8 cellular contexts compared by ENCODE assay signal in genomic region chr12:93569301-93569655, GRCh38. TPM values are rescaled to one million over a fixed set of nuclear protein-coding genes. Genes with fewer than 3 reads are reported as not detected.
DNase-seq lines count a peak whose midpoint lies in the region; ATAC-seq, FAIRE-seq and TF ChIP-seq lines count a peak whose summit lies in the region.

No MANE protein-coding gene starts in this region.

- no peak overlapping the region for H3K9ac ChIP-seq in keratinocyte (ENCODE audit: control insufficient read depth, extremely low read depth, insufficient read depth, low read length)

- 14 to 16% methylated on average over 6 of the region's 6 CpGs for WGBS in thyroid gland, 2 donors

- peaks cover 22% of the 10 kb centered on the region for H3K4me1 Mint-ChIP-seq in activated T-cell treated with anti-CD3 and anti-CD28 coated beads, Interleukin-2, amount 50 U/mL, for 24 hours (ENCODE audit: low read depth)
- H3K4me1 Mint-ChIP-seq in activated CD8-positive, alpha-beta T cell treated with anti-CD3 and anti-CD28 coated beads for 36 hours (ENCODE audit: low read depth): peaks cover 25% of the 10 kb centered on the region

- peak overlapping the region; percentile 82 for H3K4me3 Mint-ChIP-seq in activated T-cell treated with anti-CD3 and anti-CD28 coated beads, Interleukin-2, amount 50 U/mL, for 24 hours
- peak overlapping the region; percentile 81 for H3K4me3 Mint-ChIP-seq in activated CD8-positive, alpha-beta T cell treated with anti-CD3 and anti-CD28 coated beads for 36 hours

- intact Hi-C loops in activated CD8-positive, alpha-beta T cell treated with anti-CD3 and anti-CD28 coated beads for 36 hours (cut with micrococcal nuclease): loop anchor here (1.0 to 10.0 kb wide), 2 partner anchors 416 to 533 kb away; no protein-coding TSS in a partner anchor
- intact Hi-C loops in thyroid gland (cut with DNase I): loop anchor here (5.0 to 10.0 kb wide), 3 partner anchors 64 to 533 kb away; no protein-coding TSS in a partner anchor

- no peak for FAIRE-seq in keratinocyte (lab: Jason Lieb, UNC)

- H3K27ac ChIP-seq in keratinocyte (ENCODE audit: control insufficient read depth, insufficient read depth, low read length) (no peak overlapping the region), thyroid gland (peak overlapping the region in 2 of 3 donors; percentile 95 to 97)

- H3K4me1 ChIP-seq in keratinocyte (ENCODE audit: control insufficient read depth, extremely low read depth, insufficient read depth, low read length) (peaks cover 16% of the 10 kb centered on the region), thyroid gland (peaks cover 0 to 3% of the 10 kb centered on the region in 2 donors)

- H2AFZ ChIP-seq in keratinocyte (ENCODE audit: control insufficient read depth, low read length): no peak overlapping the region

- CTCF ChIA-PET in activated CD8-positive, alpha-beta T cell treated with anti-CD3 and anti-CD28 coated beads for 36 hours (lab: Charles Lee): interaction anchor here (0.6 to 9.7 kb wide), 22 partner anchors 11 to 532 kb away, joined by 3 to 143 read pairs (median 4); partner anchors contain the start of gene CRADD

- H3K27me3 Mint-ChIP-seq in activated T-cell treated with anti-CD3 and anti-CD28 coated beads, Interleukin-2, amount 50 U/mL, for 24 hours: peaks cover 22% of the 10 kb centered on the region
- H3K27me3 Mint-ChIP-seq in activated CD8-positive, alpha-beta T cell treated with anti-CD3 and anti-CD28 coated beads for 36 hours: peaks cover 11% of the 10 kb centered on the region

- ATAC-seq in activated CD8-positive, alpha-beta T cell treated with anti-CD3 and anti-CD28 coated beads for 36 hours: peak; percentile 2
- ATAC-seq in HG03439 (IDR thresholded peaks at IDR 0.05; ENCODE audit: unreplicated experiment): no peak

- peaks cover 2% of the 10 kb centered on the region for H3K79me2 ChIP-seq in keratinocyte (ENCODE audit: control insufficient read depth, insufficient read depth, low read length)

- H3K4me2 ChIP-seq in keratinocyte (ENCODE audit: control insufficient read depth, extremely low read depth, insufficient read depth, low read depth, low read length): peak overlapping the region; percentile 99

- no peaks in the 10 kb centered on the region for H4K20me1 ChIP-seq in keratinocyte (ENCODE audit: control insufficient read depth, extremely low read depth, insufficient read depth, low read length)

- no peaks in the 10 kb centered on the region for H3K36me3 Mint-ChIP-seq in activated T-cell treated with anti-CD3 and anti-CD28 coated beads, Interleukin-2, amount 50 U/mL, for 24 hours (ENCODE audit: low read depth)
- peaks cover 20% of the 10 kb centered on the region for H3K36me3 Mint-ChIP-seq in activated CD8-positive, alpha-beta T cell treated with anti-CD3 and anti-CD28 coated beads for 36 hours (ENCODE audit: low read depth)

- POLR2A ChIA-PET in activated CD8-positive, alpha-beta T cell treated with anti-CD3 and anti-CD28 coated beads for 36 hours (lab: Charles Lee): interaction anchor here (0.8 to 4.1 kb wide), 6 partner anchors 12 to 539 kb away, joined by 3 to 18 read pairs (median 4); no protein-coding TSS in a partner anchor

- dilution Hi-C loops in keratinocyte (cut with MboI; ENCODE audit: extremely low pct_ligation_motif_present, low sequenced_read_pairs): no loop called here

- H3K27ac Mint-ChIP-seq in activated T-cell treated with anti-CD3 and anti-CD28 coated beads, Interleukin-2, amount 50 U/mL, for 24 hours: no peak overlapping the region
- peak overlapping the region; percentile 88 for H3K27ac Mint-ChIP-seq in activated CD8-positive, alpha-beta T cell treated with anti-CD3 and anti-CD28 coated beads for 36 hours

- H3K36me3 ChIP-seq in keratinocyte (ENCODE audit: control insufficient read depth in 2 of 2, extremely low read depth in 1 of 2, insufficient read depth in 2 of 2, low read length in 2 of 2) (no peaks in the 10 kb centered on the region), thyroid gland (peaks cover 0 to 6% of the 10 kb centered on the region in 2 donors)

- no peaks in the 10 kb centered on the region for H3K9me3 Mint-ChIP-seq in activated T-cell treated with anti-CD3 and anti-CD28 coated beads, Interleukin-2, amount 50 U/mL, for 24 hours
- no peaks in the 10 kb centered on the region for H3K9me3 Mint-ChIP-seq in activated CD8-positive, alpha-beta T cell treated with anti-CD3 and anti-CD28 coated beads for 36 hours

- no peak for TF ChIP-seq POLR2A in thyroid gland (IDR thresholded peaks at IDR 0.05)

- peak overlapping the region in 2 of 3 experiments; percentile 88 to 89 for H3K4me3 ChIP-seq in keratinocyte (ENCODE audit: control insufficient read depth in 2 of 3, extremely low read depth in 1 of 3, insufficient read depth in 2 of 3, low read depth in 1 of 3, low read length in 3 of 3)
- H3K4me3 ChIP-seq in thyroid gland (replicated peaks in 1 of 3): peak overlapping the region in 1 of 3 donors; percentile 58

- H3K9me3 ChIP-seq in keratinocyte (ENCODE audit: control insufficient read depth, low read depth, low read length) (no peaks in the 10 kb centered on the region), thyroid gland (no peaks in the 10 kb centered on the region)

- TF ChIP-seq CTCF in activated CD8-positive, alpha-beta T cell treated with anti-CD3 and anti-CD28 coated beads for 36 hours (IDR thresholded peaks at IDR 0.05): no peak
- TF ChIP-seq CTCF in keratinocyte (optimal IDR thresholded peaks at IDR 0.05 in 1 of 3, IDR thresholded peaks at IDR 0.05 in 1 of 3, conservative IDR thresholded peaks at IDR 0.05 in 1 of 3; ENCODE audit: extremely low read depth in 1 of 3, insufficient read depth in 2 of 3, low read length in 3 of 3): no peak
- no peak for TF ChIP-seq CTCF in thyroid gland (IDR thresholded peaks at IDR 0.05)

- H3K27me3 ChIP-seq in keratinocyte (ENCODE audit: control insufficient read depth, extremely low read depth, insufficient read depth, low read length) (peaks cover 15% of the 10 kb centered on the region), thyroid gland (no peaks in the 10 kb centered on the region)

- no peaks in the 10 kb centered on the region for H3K9me1 ChIP-seq in keratinocyte (ENCODE audit: control insufficient read depth, extremely low read depth, insufficient read depth, low read length)

- DNase-seq in activated T-cell treated with anti-CD3 and anti-CD28 coated beads, Interleukin-2, amount 50 U/mL, for 24 hours: no peak
- no peak for DNase-seq in activated T-cell treated with anti-CD3 and anti-CD28 coated beads, Interleukin-2, amount 50 U/mL, for 1 hour
- DNase-seq in activated CD8-positive, alpha-beta T cell treated with anti-CD3 and anti-CD28 coated beads for 36 hours: no peak
- DNase-seq in keratinocyte (ENCODE audit: low read depth, low spot score) (no peak), thyroid gland (no peak), NCI-H1417 treated with DMSO at 0.1 percent for 48 hours (lab: John Stamatoyannopoulos, UW) (no peak)
- no peak for DNase-seq in stimulated activated CD4-positive, alpha-beta T cell treated with anti-CD3 and anti-CD28 coated beads, Interleukin-2, amount 100 ng/mL, for 48 hours

RNA-seq across cellular contexts. Expression of gene SOCS2, which starts 3.2 kb away (rescaled TPM):
- 10 to 100 TPM; 40.5 to 40.8 TPM for total RNA-seq in activated CD8-positive, alpha-beta T cell treated with anti-CD3 and anti-CD28 coated beads for 36 hours
- 10.9 to 15.0 TPM (median 14.2 TPM) in 3 replicates for polyA plus RNA-seq in keratinocyte
- 3.3 TPM for polyA plus RNA-seq in keratinocyte (2011; ENCODE audit: low read depth)
- 13.5 and 20.6 TPM in 2 replicates for polyA plus RNA-seq in keratinocyte (2011; cell fraction: cytosol; rRNA removed)
- 12.8 and 15.4 TPM in 2 replicates for polyA plus RNA-seq in keratinocyte (2011; cell fraction: nucleus; rRNA removed)
- 6.9 and 10.3 TPM in 2 replicates for polyA plus RNA-seq in keratinocyte (2012; ENCODE audit: low replicate concordance)
- 3.1 to 7.7 TPM (median 5.6 TPM) in 3 replicates for polyA minus RNA-seq in keratinocyte
- polyA minus RNA-seq in keratinocyte (2011; cell fraction: cytosol; rRNA and poly(A)+ RNA removed): 9.2 TPM
- polyA minus RNA-seq in keratinocyte (2011; cell fraction: nucleus; rRNA and poly(A)+ RNA removed): 2.6 and 3.8 TPM in 2 replicates
- total RNA-seq in thyroid gland: 10 to 100 TPM; 28.6 to 79.8 (median 66.9) TPM
